ENCODE assay signal across 22 cellular contexts in genomic region chr7:84829719-84830118, GRCh38.
"Had no signal": no experiment of that assay in that cellular context is flagged by ENCODE, and none has a peak within 500 bp of the region (broad histone marks: within the 10 kb centered on the region; RNA-seq: fewer than 3 reads in every experiment).

No MANE protein-coding gene starts in this region.

- H3K9me3 ChIP-seq: Peyer's patch, SJCRH30 had no signal

- H3K9ac ChIP-seq: KMS-11 had no signal

- H3K27ac ChIP-seq: KMS-11, PC-9, Peyer's patch, SJCRH30 had no signal

- DNase-seq: IMR-90; Kasumi-1; MM.1S; NCI-H1092 treated with DMSO at 0.1 percent for 48 hours; NCI-H1436; NCI-H187; NCI-H2029; NCI-H2171; NCI-H226; NCI-H446; NCI-H510A; NCI-H524 treated with DMSO at 0.1 percent for 48 hours; NCI-H774; NK-92 treated with Interleukin-12 subunit alpha and Interleukin-12 subunit beta, amount 100 ng/mL, for 24 hours; PC-9; Peyer's patch; SHP77 treated with DMSO at 0.1 percent for 48 hours; SJCRH30 had no signal

- H3K27me3 ChIP-seq: Peyer's patch, SJCRH30 had no signal

- H3K36me3 ChIP-seq: Peyer's patch, SJCRH30 had no signal

- H2AFZ ChIP-seq: PC-9 had no signal

- H3K4me1 ChIP-seq: Peyer's patch, SJCRH30 had no signal

- ATAC-seq: HepG2, Right ventricle myocardium inferior, SK-N-SH treated with all-trans-retinoic acid at 6 μM for 48 hours had no signal

- H3K4me3 ChIP-seq: PC-9, Peyer's patch, SJCRH30 had no signal

- FAIRE-seq: HepG2 had no signal

- H3K4me2 ChIP-seq: KMS-11, PC-9 had no signal
